Comparison of ENCODE assay signal across 11 cellular contexts in the genomic region with DNA sequence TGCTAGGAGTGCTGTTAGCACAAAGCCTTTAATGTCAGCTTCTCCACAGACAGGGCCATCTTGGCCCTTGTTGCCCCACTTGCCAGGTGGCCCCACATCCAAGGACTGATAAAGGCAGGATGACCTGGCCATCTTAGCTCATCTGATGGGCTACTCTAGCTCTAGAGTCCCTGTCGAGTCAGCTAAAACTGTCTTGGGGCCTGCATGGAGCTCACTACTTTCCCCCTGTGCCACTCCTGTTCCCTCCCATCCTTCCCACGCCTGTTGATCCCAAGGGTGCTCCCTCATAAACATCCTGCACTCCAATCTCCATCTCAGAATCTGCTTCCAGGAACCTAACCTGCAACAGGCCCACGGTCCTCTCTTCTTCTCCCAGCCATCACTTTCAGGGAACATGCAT. TPM values are rescaled to one million over a fixed set of nuclear protein-coding genes. Genes with fewer than 3 reads are reported as not detected.
A peak's percentile ranks its signal among the peaks of the same experiment; 100 is the strongest.
DNase-seq lines count a peak whose midpoint lies in the region; ATAC-seq and TF ChIP-seq lines count a peak whose summit lies in the region.
"Had no signal": no experiment of that assay in that cellular context is flagged by ENCODE, and none has a peak within 500 bp of the region (broad histone marks: within the 10 kb centered on the region; RNA-seq: fewer than 3 reads in every experiment).

No MANE protein-coding gene starts in this region.

- DNase-seq in breast epithelium (ENCODE audit: low spot score in 2 of 2) (no peak), MCF 10A (ENCODE audit: unreplicated experiment) (no peak), thyroid gland (no peak), NCI-H187 treated with DMSO at 0.1 percent for 48 hours (lab: John Stamatoyannopoulos, UW) (no peak), GDM1 (lab: John Stamatoyannopoulos, UW) (no peak), PC-3 (no peak)
- no peak for DNase-seq in activated naive CD8-positive, alpha-beta T cell treated with anti-CD3 and anti-CD28 coated beads for 36 hours
- DNase-seq: esophagus squamous epithelium had no signal

- H3K4me3 ChIP-seq in breast epithelium (peak overlapping the region in 2 of 3 donors; percentile 67 to 80), mucosa of stomach (ENCODE audit: low read length) (peak overlapping the region; percentile 43), thyroid gland (replicated peaks in 1 of 3) (no peak overlapping the region), PC-3 (ENCODE audit: low read length) (no peak overlapping the region)

- no peak for TF ChIP-seq CTCF in breast epithelium (IDR thresholded peaks at IDR 0.05)
- TF ChIP-seq CTCF in MCF 10A (IDR thresholded peaks at IDR 0.05; ENCODE audit: unreplicated experiment) = no peak
- no peak for TF ChIP-seq CTCF in thyroid gland (IDR thresholded peaks at IDR 0.05)
- TF ChIP-seq CTCF in PC-3 (conservative IDR thresholded peaks at IDR 0.05; ENCODE audit: low read depth, low read length) = no peak

- 84 to 94% methylated on average over 3 of the region's 3 CpGs for WGBS in thyroid gland, 2 donors

- H3K9me2 ChIP-seq in PC-3 (replicated peaks; ENCODE audit: low read length) = no peaks in the 10 kb centered on the region

- H3K27me3 Mint-ChIP-seq in MCF 10A (ENCODE audit: insufficient read depth, unreplicated experiment) = no peaks in the 10 kb centered on the region
- no peaks in the 10 kb centered on the region for H3K27me3 Mint-ChIP-seq in activated naive CD8-positive, alpha-beta T cell treated with anti-CD3 and anti-CD28 coated beads for 36 hours

- BruUV-seq in MCF 10A (replicated peaks; lab: Mats Ljungman, UMichigan) = no TSS peak
- BruUV-seq in PC-3 (replicated peaks; lab: Mats Ljungman, UMichigan) = no TSS peak

- H3K9me3 Mint-ChIP-seq in MCF 10A (ENCODE audit: unreplicated experiment) = no peaks in the 10 kb centered on the region
- no peaks in the 10 kb centered on the region for H3K9me3 Mint-ChIP-seq in activated naive CD8-positive, alpha-beta T cell treated with anti-CD3 and anti-CD28 coated beads for 36 hours

- H3K27me3 ChIP-seq in breast epithelium (no peaks in the 10 kb centered on the region), mucosa of stomach (ENCODE audit: control insufficient read depth, insufficient read depth, low read length) (peaks cover 22% of the 10 kb centered on the region), thyroid gland (no peaks in the 10 kb centered on the region), PC-3 (ENCODE audit: low read length) (no peaks in the 10 kb centered on the region)
- H3K27me3 ChIP-seq: esophagus squamous epithelium had no signal

- H3F3A ChIP-seq in PC-3 (ENCODE audit: low read length, unreplicated experiment) = no peaks in the 10 kb centered on the region

- H3K27ac ChIP-seq in breast epithelium = peak overlapping the region; percentile 85 to 86
- peak overlapping the region in 2 of 3 donors; percentile 83 to 89 for H3K27ac ChIP-seq in thyroid gland
- no peak overlapping the region for H3K27ac ChIP-seq in PC-3 (ENCODE audit: low read length)

- H3K4me1 ChIP-seq in breast epithelium = peaks cover 0 to 5% of the 10 kb centered on the region in 2 donors
- peaks cover 11% of the 10 kb centered on the region for H3K4me1 ChIP-seq in mucosa of stomach (ENCODE audit: control insufficient read depth, insufficient read depth, low read length)
- H3K4me1 ChIP-seq in thyroid gland = peaks cover 30 to 62% of the 10 kb centered on the region in 2 donors
- H3K4me1 ChIP-seq in PC-3 (ENCODE audit: insufficient read depth, low read length) = no peaks in the 10 kb centered on the region; the same call in 1 of the 2 replicates

- POLR2A ChIA-PET in MCF 10A (lab: Yijun Ruan, JAX) = interaction anchor here (0.7 to 1.3 kb wide), 2 partner anchors 12 to 17 kb away, joined by 3 to 4 read pairs; no protein-coding TSS in a partner anchor
- POLR2A ChIA-PET in PC-3 (lab: Charles Lee; ENCODE audit: unreplicated experiment) = no interaction called here

- H3K9ac ChIP-seq in mucosa of stomach (ENCODE audit: low read length) = peak overlapping the region; percentile 66
- no peak overlapping the region for H3K9ac ChIP-seq in PC-3 (ENCODE audit: low read length)

- TF ChIP-seq POLR2A in breast epithelium (IDR thresholded peaks at IDR 0.05) (no peak), thyroid gland (IDR thresholded peaks at IDR 0.05) (no peak)

- H3K79me2 ChIP-seq in PC-3 (ENCODE audit: low read length) = no peaks in the 10 kb centered on the region

- H4K20me1 ChIP-seq in PC-3 (ENCODE audit: low read length) = no peaks in the 10 kb centered on the region

- intact Hi-C loops in breast epithelium (cut with DNase I; ENCODE audit: low total_unique reads) (no loop called here), MCF 10A (cut with micrococcal nuclease) (no loop called here), thyroid gland (cut with DNase I) (no loop called here), PC-3 (cut with micrococcal nuclease) (no loop called here)

- H3K9me3 ChIP-seq in breast epithelium = no peaks in the 10 kb centered on the region
- no peaks in the 10 kb centered on the region for H3K9me3 ChIP-seq in mucosa of stomach (ENCODE audit: control insufficient read depth, low read length)
- H3K9me3 ChIP-seq in thyroid gland = no peaks in the 10 kb centered on the region
- no peaks in the 10 kb centered on the region for H3K9me3 ChIP-seq in PC-3 (ENCODE audit: low read length)
- H3K9me3 ChIP-seq: esophagus squamous epithelium, transverse colon had no signal

- H2AFZ ChIP-seq in PC-3 (ENCODE audit: low read length) = no peak overlapping the region

- no peaks in the 10 kb centered on the region for H3K36me3 ChIP-seq in breast epithelium
- H3K36me3 ChIP-seq in mucosa of stomach (ENCODE audit: control insufficient read depth, insufficient read depth, low read length) = no peaks in the 10 kb centered on the region
- H3K36me3 ChIP-seq in thyroid gland = no peaks in the 10 kb centered on the region
- no peaks in the 10 kb centered on the region for H3K36me3 ChIP-seq in PC-3 (ENCODE audit: low read depth, low read length)
- H3K36me3 ChIP-seq: transverse colon had no signal

- H3K4me1 Mint-ChIP-seq in MCF 10A (ENCODE audit: insufficient read depth, unreplicated experiment) = peaks cover 10% of the 10 kb centered on the region
- peaks cover 31% of the 10 kb centered on the region for H3K4me1 Mint-ChIP-seq in activated naive CD8-positive, alpha-beta T cell treated with anti-CD3 and anti-CD28 coated beads for 36 hours

- no peak overlapping the region for H3K4me2 ChIP-seq in PC-3 (ENCODE audit: low read length)

- no peak overlapping the region for H3K27ac Mint-ChIP-seq in MCF 10A (ENCODE audit: low read depth, unreplicated experiment)
- H3K27ac Mint-ChIP-seq in activated naive CD8-positive, alpha-beta T cell treated with anti-CD3 and anti-CD28 coated beads for 36 hours = peak overlapping the region; percentile 81

- CTCF ChIA-PET in MCF 10A (lab: Yijun Ruan, JAX) (no interaction called here), PC-3 (lab: Charles Lee) (no interaction called here)

- no peak for ATAC-seq in PC-3

- H3K4me3 Mint-ChIP-seq in MCF 10A (ENCODE audit: unreplicated experiment) = no peak overlapping the region
- H3K4me3 Mint-ChIP-seq in activated naive CD8-positive, alpha-beta T cell treated with anti-CD3 and anti-CD28 coated beads for 36 hours = peak overlapping the region; percentile 66

- no peaks in the 10 kb centered on the region for H3K36me3 Mint-ChIP-seq in MCF 10A (ENCODE audit: insufficient read depth, unreplicated experiment)
- peaks cover 25% of the 10 kb centered on the region for H3K36me3 Mint-ChIP-seq in activated naive CD8-positive, alpha-beta T cell treated with anti-CD3 and anti-CD28 coated beads for 36 hours

RNA-seq across cellular contexts. Expression of a gene that starts 0.7 kb away (rescaled TPM):
- total RNA-seq in breast epithelium (10 to 100 TPM; 17.8 to 24.7 (median 20.3) TPM), MCF 10A (2022) (not detected in 2 replicates), thyroid gland (10 to 100 TPM; 15.7 to 77.9 (median 32.1) TPM), PC-3 (2014; rRNA removed) (not detected in 2 replicates)
- total RNA-seq in activated naive CD8-positive, alpha-beta T cell treated with anti-CD3 and anti-CD28 coated beads for 36 hours = 10 to 100 TPM; 29.4 to 31.1 TPM

RNA-seq across cellular contexts. Expression of a gene that starts 31.4 kb away (rescaled TPM):
- total RNA-seq in breast epithelium = under 1 TPM in 1 of 3 donors, not detected in 2; 0.15 TPM
- 0.26 TPM in 1 of 2 replicates, not detected in the other for total RNA-seq in MCF 10A (2022)
- 10 to 100 TPM; 13.7 to 14.2 TPM for total RNA-seq in activated naive CD8-positive, alpha-beta T cell treated with anti-CD3 and anti-CD28 coated beads for 36 hours
- total RNA-seq in thyroid gland = 1 to 10 TPM in 1 of 4 donors, under 1 TPM in 2, not detected in 1; 0.75 to 1.1 (median 0.94) TPM
- not detected in 2 replicates for total RNA-seq in PC-3 (2014; rRNA removed)
- total RNA-seq: right cardiac atrium had no signal

RNA-seq across cellular contexts. Expression of a gene that starts 48.6 kb away (rescaled TPM):
- 10 to 100 TPM; 44.2 to 85.3 (median 68.8) TPM for total RNA-seq in breast epithelium
- total RNA-seq in MCF 10A (2022) = 83.8 and 90.7 TPM in 2 replicates
- 10 to 100 TPM; 56.7 to 58.2 TPM for total RNA-seq in activated naive CD8-positive, alpha-beta T cell treated with anti-CD3 and anti-CD28 coated beads for 36 hours
- 100 to 1,000 TPM in 3 of 4 donors, 10 to 100 TPM in 1; 90.5 to 169 (median 120) TPM for total RNA-seq in thyroid gland
- 36.1 and 37.4 TPM in 2 replicates for total RNA-seq in PC-3 (2014; rRNA removed)

Comparison
In these comparisons a context has a peak if more than half of its experiments do, and no peak if none do; other contexts are left out.
1. RNA of a gene that starts 0.7 kb away (total RNA-seq): 15.7 to 77.9 TPM in thyroid gland, 29.4 to 31.1 TPM in activated naive CD8-positive, alpha-beta T cell treated with anti-CD3 and anti-CD28 coated beads for 36 hours and 17.8 to 24.7 TPM in breast epithelium; not detected in MCF 10A and not detected in PC-3; every median in the first group is over 10 times any median in the second.
2. H3K4me3 ChIP-seq: peak in breast epithelium (2 of 3) and mucosa of stomach (single experiment); none in thyroid gland (0 of 3) and PC-3 (single experiment).
3. RNA of a gene that starts 31.4 kb away (total RNA-seq): 13.7 to 14.2 TPM in activated naive CD8-positive, alpha-beta T cell treated with anti-CD3 and anti-CD28 coated beads for 36 hours; 0.75 to 1.1 TPM in thyroid gland, 0.26 TPM in MCF 10A, 0.15 TPM in breast epithelium and not detected in PC-3; every median in the first group is over 4 times any median in the second.